24 cellular contexts compared by ENCODE assay signal in genomic region chr2:11079131-11079824, GRCh38.
A peak's percentile ranks its signal among the peaks of the same experiment; 100 is the strongest.
DNase-seq lines count a peak whose midpoint lies in the region; ATAC-seq and TF ChIP-seq lines count a peak whose summit lies in the region.
"Had no signal": no experiment of that assay in that cellular context is flagged by ENCODE, and none has a peak within 500 bp of the region (broad histone marks: within the 10 kb centered on the region; RNA-seq: fewer than 3 reads in every experiment).

No MANE protein-coding gene starts in this region.

- no peaks in the 10 kb centered on the region for H3K4me1 ChIP-seq in body of pancreas
- no peaks in the 10 kb centered on the region for H3K4me1 ChIP-seq in mucosa of descending colon (ENCODE audit: low read depth)
- H3K4me1 ChIP-seq: BLaER1 treated with 17β-estradiol and CSF1 and Interleukin-3, amounts not matched to agents 10 nM and 100 nM; HAP-1 had no signal

- no peaks in the 10 kb centered on the region for H3K9me3 Mint-ChIP-seq in effector memory CD8-positive, alpha-beta T cell
- H3K9me3 Mint-ChIP-seq: activated naive CD4-positive, alpha-beta T cell treated with anti-CD3 and anti-CD28 coated beads, Interleukin-2, amount 50 U/mL, for 72 hours; activated T-helper 17 cell treated with anti-CD3 and anti-CD28 coated beads, Interleukin-2, amount 50 U/mL, for 72 hours; dendritic cell treated with granulocyte-macrophage colony-stimulating factor and Interleukin-4, amounts not matched to agents 40 ng/mL and 50 ng/mL, for 4 days had no signal

- TF ChIP-seq CTCF in body of pancreas (IDR thresholded peaks at IDR 0.05) (no peak), mucosa of descending colon (IDR thresholded peaks at IDR 0.05) (no peak)

- peaks cover 0 to 33% of the 10 kb centered on the region in 2 donors for H3K27me3 Mint-ChIP-seq in effector memory CD8-positive, alpha-beta T cell

- H3K4me3 ChIP-seq in body of pancreas (no peak overlapping the region), mucosa of descending colon (no peak overlapping the region)
- H3K4me3 ChIP-seq: BLaER1 treated with 17β-estradiol and CSF1 and Interleukin-3, amounts not matched to agents 10 nM and 100 nM; HAP-1; smooth muscle cell had no signal

- TF ChIP-seq POLR2A in body of pancreas (IDR thresholded peaks at IDR 0.05) = no peak

- H3K4me1 Mint-ChIP-seq in effector memory CD8-positive, alpha-beta T cell (ENCODE audit: low read depth in 2 of 2) = no peaks in the 10 kb centered on the region
- H3K4me1 Mint-ChIP-seq: activated T-helper 17 cell treated with anti-CD3 and anti-CD28 coated beads, Interleukin-2, amount 50 U/mL, for 72 hours; memory B cell; naive B cell had no signal

- H3K9me3 ChIP-seq in body of pancreas = no peaks in the 10 kb centered on the region
- H3K9me3 ChIP-seq in mucosa of descending colon = no peaks in the 10 kb centered on the region
- H3K9me3 ChIP-seq: BLaER1 treated with 17β-estradiol and CSF1 and Interleukin-3, amounts not matched to agents 10 nM and 100 nM; HAP-1; SK-N-SH had no signal

- no peaks in the 10 kb centered on the region for H3K27me3 ChIP-seq in body of pancreas
- H3K27me3 ChIP-seq: BLaER1 treated with 17β-estradiol and CSF1 and Interleukin-3, amounts not matched to agents 10 nM and 100 nM had no signal

- no peaks in the 10 kb centered on the region for H3K36me3 ChIP-seq in body of pancreas (replicated peaks in 1 of 2; ENCODE audit: insufficient read depth in 1 of 2, low read depth in 2 of 2)
- no peaks in the 10 kb centered on the region for H3K36me3 ChIP-seq in mucosa of descending colon (ENCODE audit: low read depth)
- H3K36me3 ChIP-seq: BLaER1 treated with 17β-estradiol and CSF1 and Interleukin-3, amounts not matched to agents 10 nM and 100 nM; HAP-1 had no signal

- H3K27ac ChIP-seq in body of pancreas = no peak overlapping the region
- H3K27ac ChIP-seq: BLaER1 treated with 17β-estradiol and CSF1 and Interleukin-3, amounts not matched to agents 10 nM and 100 nM had no signal

- peak; percentile 8 for DNase-seq in MV-4-11 (lab: John Stamatoyannopoulos, UW)
- peak; percentile 73 for DNase-seq in NCI-H1694 treated with DMSO at 0.1 percent for 48 hours (lab: John Stamatoyannopoulos, UW)
- DNase-seq in body of pancreas = peak in 2 of 4 donors; percentile 14 to 29
- DNase-seq in mucosa of descending colon = no peak
- no peak for DNase-seq in effector memory CD8-positive, alpha-beta T cell
- DNase-seq in T1000 (lab: John Stamatoyannopoulos, UW) = no peak
- DNase-seq: activated CD4-positive, alpha-beta T cell treated with anti-CD3 and anti-CD28 coated beads for 4 hours; aorta; Kasumi-1; kidney glomerular epithelial cell; naive B cell; NCI-H2081 treated with DMSO at 0.1 percent for 48 hours; RPMI8226; SK-N-SH; stimulated activated CD4-positive, alpha-beta T cell treated with anti-CD3 and anti-CD28 coated beads, Interleukin-2, amount 100 ng/mL, for 24 hours; T-helper 2 cell had no signal

- WGBS in body of pancreas, 2 donors = 72 to 74% methylated on average over 7 to 8 of the region's 8 CpGs

- no peak overlapping the region for H3K27ac Mint-ChIP-seq in effector memory CD8-positive, alpha-beta T cell
- H3K27ac Mint-ChIP-seq: activated naive CD4-positive, alpha-beta T cell treated with anti-CD3 and anti-CD28 coated beads, Interleukin-2, amount 50 U/mL, for 72 hours; activated T-helper 17 cell treated with anti-CD3 and anti-CD28 coated beads, Interleukin-2, amount 50 U/mL, for 72 hours; dendritic cell treated with granulocyte-macrophage colony-stimulating factor and Interleukin-4, amounts not matched to agents 40 ng/mL and 50 ng/mL, for 4 days; memory B cell had no signal

- no peak overlapping the region for H3K4me3 Mint-ChIP-seq in effector memory CD8-positive, alpha-beta T cell
- H3K4me3 Mint-ChIP-seq: activated T-helper 17 cell treated with anti-CD3 and anti-CD28 coated beads, Interleukin-2, amount 50 U/mL, for 72 hours; dendritic cell treated with granulocyte-macrophage colony-stimulating factor and Interleukin-4, amounts not matched to agents 40 ng/mL and 50 ng/mL, for 4 days; memory B cell; naive B cell had no signal

- no peaks in the 10 kb centered on the region for H3K36me3 Mint-ChIP-seq in effector memory CD8-positive, alpha-beta T cell (ENCODE audit: insufficient read depth)
- H3K36me3 Mint-ChIP-seq: activated naive CD4-positive, alpha-beta T cell treated with anti-CD3 and anti-CD28 coated beads, Interleukin-2, amount 50 U/mL, for 72 hours; memory B cell; naive B cell had no signal

- ATAC-seq in body of pancreas (peak; percentile 42), mucosa of descending colon (peak; percentile 55), HG02610 (IDR thresholded peaks at IDR 0.05; ENCODE audit: unreplicated experiment) (no peak)
- no peak for ATAC-seq in effector memory CD8-positive, alpha-beta T cell (replicated peaks)
- ATAC-seq: activated naive CD4-positive, alpha-beta T cell treated with anti-CD3 and anti-CD28 coated beads, Interleukin-2, amount 50 U/mL, for 72 hours; activated T-helper 17 cell treated with anti-CD3 and anti-CD28 coated beads, Interleukin-2, amount 50 U/mL, for 72 hours had no signal

- intact Hi-C loops in body of pancreas (cut with DNase I) = no loop called here
- intact Hi-C loops in mucosa of descending colon (cut with DNase I, micrococcal nuclease) = no loop called here

Comparison
In these comparisons a context has a peak if more than half of its experiments do, and no peak if none do; other contexts are left out.
1. DNase-seq: peak in MV-4-11 (single experiment) and NCI-H1694 treated with DMSO at 0.1 percent for 48 hours (single experiment); none in mucosa of descending colon (0 of 3), effector memory CD8-positive, alpha-beta T cell (0 of 3) and T1000 (single experiment).
2. ATAC-seq: peak in body of pancreas (single experiment) and mucosa of descending colon (single experiment); none in effector memory CD8-positive, alpha-beta T cell (single experiment) and HG02610 (single experiment).